In genomic region chr18:9146224-9146623, GRCh38 we compare ENCODE assay signal across 14 cellular contexts. TPM values are rescaled to one million over a fixed set of nuclear protein-coding genes. Genes with fewer than 3 reads are reported as not detected.
DNase-seq lines count a peak whose midpoint lies in the region; ATAC-seq and TF ChIP-seq lines count a peak whose summit lies in the region.
"Had no signal": no experiment of that assay in that cellular context is flagged by ENCODE, and none has a peak within 500 bp of the region (broad histone marks: within the 10 kb centered on the region; RNA-seq: fewer than 3 reads in every experiment).

No MANE protein-coding gene starts in this region.

- no peak overlapping the region for H3K4me3 Mint-ChIP-seq in activated CD4-positive, alpha-beta memory T cell treated with anti-CD3 and anti-CD28 coated beads, Interleukin-2, amount 10 ng/mL, durations not matched to agents 7 days and 5 days
- no peak overlapping the region for H3K4me3 Mint-ChIP-seq in natural killer cell
- H3K4me3 Mint-ChIP-seq: GM23338 had no signal

- H3K9me3 Mint-ChIP-seq in activated CD4-positive, alpha-beta memory T cell treated with anti-CD3 and anti-CD28 coated beads, Interleukin-2, amount 10 ng/mL, durations not matched to agents 7 days and 5 days: no peaks in the 10 kb centered on the region
- no peaks in the 10 kb centered on the region for H3K9me3 Mint-ChIP-seq in natural killer cell
- H3K9me3 Mint-ChIP-seq: GM23338 had no signal

- intact Hi-C loops in natural killer cell (cut with micrococcal nuclease): no loop called here

- H3K36me3 ChIP-seq in BLaER1 (no peaks in the 10 kb centered on the region), DOHH2 (ENCODE audit: control insufficient read depth, low read length) (no peaks in the 10 kb centered on the region)
- H3K36me3 ChIP-seq: upper lobe of left lung had no signal

- peaks cover 32% of the 10 kb centered on the region for H3K36me3 Mint-ChIP-seq in activated CD4-positive, alpha-beta memory T cell treated with anti-CD3 and anti-CD28 coated beads, Interleukin-2, amount 10 ng/mL, durations not matched to agents 7 days and 5 days (ENCODE audit: low read depth)
- H3K36me3 Mint-ChIP-seq in natural killer cell: no peaks in the 10 kb centered on the region

- H3K27ac Mint-ChIP-seq in activated CD4-positive, alpha-beta memory T cell treated with anti-CD3 and anti-CD28 coated beads, Interleukin-2, amount 10 ng/mL, durations not matched to agents 7 days and 5 days: peak overlapping the region; percentile 29
- H3K27ac Mint-ChIP-seq in natural killer cell: peak overlapping the region; percentile 75 to 76
- H3K27ac Mint-ChIP-seq: GM23338 had no signal

- H3K9me2 ChIP-seq in DOHH2 (replicated peaks; ENCODE audit: control insufficient read depth, low read length): no peaks in the 10 kb centered on the region

- H3K4me2 ChIP-seq in BLaER1 (0 out of 2 replicates have a peak overlapping the region, but pooled peaks have one; percentile 38), DOHH2 (ENCODE audit: low read length) (peak overlapping the region; percentile 64)
- H3K4me2 ChIP-seq: GM23338 had no signal

- H3F3A ChIP-seq in DOHH2 (ENCODE audit: control insufficient read depth, insufficient read depth): peaks cover 13% of the 10 kb centered on the region; the same call in 1 of the 2 replicates

- H3K27me3 ChIP-seq in BLaER1 (no peaks in the 10 kb centered on the region), DOHH2 (ENCODE audit: control insufficient read depth, low read length) (no peaks in the 10 kb centered on the region)
- H3K27me3 ChIP-seq: upper lobe of left lung had no signal

- peaks cover 88% of the 10 kb centered on the region for H3K79me2 ChIP-seq in DOHH2 (ENCODE audit: control insufficient read depth, low read length)

- POLR2A ChIA-PET in activated CD4-positive, alpha-beta memory T cell treated with anti-CD3 and anti-CD28 coated beads, Interleukin-2, amount 10 ng/mL, durations not matched to agents 7 days and 5 days (lab: Charles Lee): interaction anchor here (0.8 to 2.8 kb wide), 9 partner anchors 10 to 73 kb away, joined by 3 to 43 read pairs (median 5); partner anchors contain the start of genes ANKRD12 and NDUFV2

- H3K4me3 ChIP-seq in BLaER1: no peak overlapping the region
- H3K4me3 ChIP-seq in DOHH2 (ENCODE audit: low read length): no peak overlapping the region
- H3K4me3 ChIP-seq: GM23338, upper lobe of left lung had no signal

- TF ChIP-seq CTCF in DOHH2 (IDR thresholded peaks at IDR 0.05; ENCODE audit: low read depth, low read length, poor library complexity, severe bottlenecking) (no peak), natural killer cell (IDR thresholded peaks at IDR 0.05) (no peak)

- no peak for ATAC-seq in natural killer cell
- ATAC-seq: GM23338 had no signal

- H3K4me1 ChIP-seq in BLaER1 (peaks cover 31% of the 10 kb centered on the region), DOHH2 (ENCODE audit: control insufficient read depth, low read length) (peaks cover 62% of the 10 kb centered on the region)

- H3K9me3 ChIP-seq in BLaER1 (no peaks in the 10 kb centered on the region), DOHH2 (ENCODE audit: control insufficient read depth, insufficient read depth, low read length) (no peaks in the 10 kb centered on the region)
- H3K9me3 ChIP-seq: upper lobe of left lung had no signal

- peaks cover 78% of the 10 kb centered on the region for H3K4me1 Mint-ChIP-seq in activated CD4-positive, alpha-beta memory T cell treated with anti-CD3 and anti-CD28 coated beads, Interleukin-2, amount 10 ng/mL, durations not matched to agents 7 days and 5 days
- H3K4me1 Mint-ChIP-seq in natural killer cell: peaks cover 50 to 51% of the 10 kb centered on the region in 2 donors

- H3K27ac ChIP-seq in BLaER1 (no peak overlapping the region), DOHH2 (ENCODE audit: low read depth, low read length) (no peak overlapping the region)
- H3K27ac ChIP-seq: C4-2B, parathyroid adenoma had no signal

- CTCF ChIA-PET in activated CD4-positive, alpha-beta memory T cell treated with anti-CD3 and anti-CD28 coated beads, Interleukin-2, amount 10 ng/mL, durations not matched to agents 7 days and 5 days (lab: Charles Lee): interaction anchor here (0.5 to 2.5 kb wide), 4 partner anchors 63 to 371 kb away, joined by 3 to 17 read pairs (median 4); no protein-coding TSS in a partner anchor

- no peak for DNase-seq in activated CD4-positive, alpha-beta memory T cell treated with anti-CD3 and anti-CD28 coated beads, Interleukin-2, amount 10 ng/mL, durations not matched to agents 7 days and 5 days
- DNase-seq in natural killer cell (no peak), HuH-7 (ENCODE audit: low spot score) (no peak), kidney glomerular epithelial cell (lab: John Stamatoyannopoulos, UW) (no peak)
- DNase-seq in stimulated activated CD4-positive, alpha-beta T cell treated with anti-CD3 and anti-CD28 coated beads, Interleukin-4, amount 100 ng/mL, for 4 hours: no peak
- DNase-seq: activated gamma-delta T cell, NCI-H1436, NCI-H526, upper lobe of left lung had no signal

- H4K20me1 ChIP-seq in BLaER1: peaks cover 86% of the 10 kb centered on the region
- peaks cover 4% of the 10 kb centered on the region; the same call in 1 of the 2 replicates for H4K20me1 ChIP-seq in DOHH2 (ENCODE audit: control insufficient read depth, insufficient read depth, low read depth, low read length)

- H3K9ac ChIP-seq in BLaER1: no peak overlapping the region
- H3K9ac ChIP-seq: parathyroid adenoma had no signal

- H3K27me3 Mint-ChIP-seq in activated CD4-positive, alpha-beta memory T cell treated with anti-CD3 and anti-CD28 coated beads, Interleukin-2, amount 10 ng/mL, durations not matched to agents 7 days and 5 days: no peaks in the 10 kb centered on the region
- no peaks in the 10 kb centered on the region for H3K27me3 Mint-ChIP-seq in natural killer cell (ENCODE audit: low read depth in 2 of 2)

RNA-seq across cellular contexts. Expression of gene ANKRD12, which starts 9.6 kb away (rescaled TPM):
- total RNA-seq in activated CD4-positive, alpha-beta memory T cell treated with anti-CD3 and anti-CD28 coated beads, Interleukin-2, amount 10 ng/mL, durations not matched to agents 7 days and 5 days: 100 to 1,000 TPM; 103 to 111 TPM
- 100 to 1,000 TPM; 136 to 148 (median 141) TPM for total RNA-seq in natural killer cell

RNA-seq across cellular contexts. Expression of gene NDUFV2, which starts 43.7 kb away (rescaled TPM):
- 100 to 1,000 TPM; 288 to 295 TPM for total RNA-seq in activated CD4-positive, alpha-beta memory T cell treated with anti-CD3 and anti-CD28 coated beads, Interleukin-2, amount 10 ng/mL, durations not matched to agents 7 days and 5 days
- 100 to 1,000 TPM; 137 to 188 (median 154) TPM for total RNA-seq in natural killer cell
